In genomic region chr3:173045770-173046382, GRCh38 we compare ENCODE assay signal across 9 cellular contexts.
A peak's percentile ranks its signal among the peaks of the same experiment; 100 is the strongest.
DNase-seq lines count a peak whose midpoint lies in the region; ATAC-seq and TF ChIP-seq lines count a peak whose summit lies in the region.
"Had no signal": no experiment of that assay in that cellular context is flagged by ENCODE, and none has a peak within 500 bp of the region (broad histone marks: within the 10 kb centered on the region; RNA-seq: fewer than 3 reads in every experiment).

No MANE protein-coding gene starts in this region.

- TF ChIP-seq EP300 in tibial nerve (IDR thresholded peaks at IDR 0.05), result no peak

- H3K27ac ChIP-seq in cardiac muscle cell, result no peak overlapping the region
- H3K27ac ChIP-seq in tibial nerve, result no peak overlapping the region

- no peak overlapping the region for H3K4me3 ChIP-seq in cardiac muscle cell
- H3K4me3 ChIP-seq in fibroblast of pulmonary artery (replicated peaks; ENCODE audit: low read depth, low read length), result no peak overlapping the region
- no peak overlapping the region for H3K4me3 ChIP-seq in tibial nerve

- WGBS in tibial nerve, 2 donors, result 71 to 72% methylated on average over 2 of the region's 2 CpGs

- H3K9me3 ChIP-seq in cardiac muscle cell (ENCODE audit: low read depth) (no peaks in the 10 kb centered on the region), tibial nerve (no peaks in the 10 kb centered on the region)

- no peak for TF ChIP-seq POLR2A in tibial nerve (IDR thresholded peaks at IDR 0.05)

- no peak for ATAC-seq in GM18868 (IDR thresholded peaks at IDR 0.05; ENCODE audit: unreplicated experiment)

- H3K27me3 ChIP-seq in cardiac muscle cell (no peaks in the 10 kb centered on the region), tibial nerve (no peaks in the 10 kb centered on the region)

- TF ChIP-seq CTCF in cardiac muscle cell (IDR thresholded peaks at IDR 0.05; ENCODE audit: low read depth, low read length) (peak; percentile 38), fibroblast of pulmonary artery (IDR thresholded peaks at IDR 0.05; ENCODE audit: low read length, missing control alignments) (peak; percentile 34), tibial nerve (IDR thresholded peaks at IDR 0.05) (peak in 4 of 5 experiments; percentile 16 to 34 (median 24))

- DNase-seq in cardiac muscle cell (ENCODE audit: low read depth in 1 of 2, low spot score in 1 of 2) (peak in 1 of 2 donors; percentile 32), cardiac septum (ENCODE audit: low spot score) (no peak), RKO (ENCODE audit: low spot score) (peak; percentile 27), fibroblast of pulmonary artery (ENCODE audit: low read depth) (peak; percentile 35), tibial nerve (ENCODE audit: low spot score in 2 of 2) (no peak), AG08395 (ENCODE audit: low spot score) (no peak)
- DNase-seq in activated CD4-positive, alpha-beta T cell treated with anti-CD3 and anti-CD28 coated beads for 1 hour, result no peak
- DNase-seq: NK-92 treated with Interleukin-12 subunit alpha and Interleukin-12 subunit beta, amount 100 ng/mL, for 24 hours had no signal

- H3K36me3 ChIP-seq in cardiac muscle cell (no peaks in the 10 kb centered on the region), tibial nerve (no peaks in the 10 kb centered on the region)

- intact Hi-C loops in cardiac septum (cut with DNase I), result loop anchor here (2.0 kb wide), 1 partner anchor 209 kb away; no protein-coding TSS in a partner anchor

- H3K4me1 ChIP-seq in cardiac muscle cell (ENCODE audit: low read depth) (peaks cover 10% of the 10 kb centered on the region), tibial nerve (no peaks in the 10 kb centered on the region)

Comparison
In these comparisons a context has a peak if more than half of its experiments do, and no peak if none do; other contexts are left out.
1. DNase-seq: peak in RKO (single experiment) and fibroblast of pulmonary artery (single experiment); none in cardiac septum (single experiment), tibial nerve (0 of 2), activated CD4-positive, alpha-beta T cell treated with anti-CD3 and anti-CD28 coated beads for 1 hour (single experiment) and AG08395 (single experiment).
2. Peak in every context shown above with its lines, with median percentiles within 50 percentile points of each other: CTCF ChIP-seq.